In genomic region chr6:149015224-149015876, GRCh38 we compare ENCODE assay signal across 14 cellular contexts.
DNase-seq lines count a peak whose midpoint lies in the region; ATAC-seq and TF ChIP-seq lines count a peak whose summit lies in the region.
"Had no signal": no experiment of that assay in that cellular context is flagged by ENCODE, and none has a peak within 500 bp of the region (broad histone marks: within the 10 kb centered on the region; RNA-seq: fewer than 3 reads in every experiment).

No MANE protein-coding gene starts in this region.

- peak overlapping the region; percentile 66 for H3K4me2 ChIP-seq in IMR-90 (ENCODE audit: low read depth, low read length)

- intact Hi-C loops in IMR-90 (cut with micrococcal nuclease) = no loop called here
- intact Hi-C loops in naive thymus-derived CD4-positive, alpha-beta T cell (cut with micrococcal nuclease) = no loop called here

- peaks cover 3% of the 10 kb centered on the region; the same call in 1 of the 2 replicates for H4K20me1 ChIP-seq in IMR-90 (ENCODE audit: insufficient read depth, low read length)

- no TSS peak for BruUV-seq in IMR-90 (replicated peaks; lab: Mats Ljungman, UMichigan)

- peak overlapping the region; percentile 83; the same call in 1 of the 2 replicates for H3K4ac ChIP-seq in IMR-90 (ENCODE audit: low read depth, low read length)

- WGBS in IMR-90 (ENCODE audit: extremely low coverage in 2 of 2, insufficient read length in 1 of 2), 2 experiments = no CpG with 5 or more reads among the region's 5 CpGs

- H3K4me1 ChIP-seq in IMR-90 (ENCODE audit: control insufficient read depth, insufficient read depth, low read length) = peaks cover 18% of the 10 kb centered on the region
- H3K4me1 ChIP-seq in iPS-20b (ENCODE audit: insufficient read depth, low read length) = peaks cover 17% of the 10 kb centered on the region; the same call in 1 of the 2 replicates
- H3K4me1 ChIP-seq in naive thymus-derived CD4-positive, alpha-beta T cell (ENCODE audit: control insufficient read depth in 2 of 2, insufficient read depth in 2 of 2, low read length in 2 of 2) = no peaks in the 10 kb centered on the region
- H3K4me1 ChIP-seq: transverse colon had no signal

- peak overlapping the region in 1 of 2 experiments; percentile 89; a peak in 3 of 4 replicates for H4K8ac ChIP-seq in IMR-90 (ENCODE audit: low read depth in 2 of 2, low read length in 2 of 2)

- H3K9ac ChIP-seq in IMR-90 (ENCODE audit: low read depth, low read length) (peak overlapping the region; percentile 26; the same call in 1 of the 2 replicates), iPS-20b (ENCODE audit: low read depth, low read length) (peak overlapping the region; percentile 25; the same call in 1 of the 2 replicates)

- H2AK9ac ChIP-seq in IMR-90 (replicated peaks; ENCODE audit: low read depth, low read length, poor library complexity) = no peak overlapping the region

- H3K18ac ChIP-seq in IMR-90 (ENCODE audit: low read depth, low read length) = peak overlapping the region; percentile 67

- peak overlapping the region; percentile 66 for H4K91ac ChIP-seq in IMR-90 (ENCODE audit: insufficient read depth, low read depth, low read length)

- no peak for TF ChIP-seq CTCF in IMR-90 (conservative IDR thresholded peaks at IDR 0.05; ENCODE audit: low read depth, low read length)
- TF ChIP-seq CTCF in brain microvascular endothelial cell (IDR thresholded peaks at IDR 0.05; ENCODE audit: low read depth, low read length, missing control alignments) = no peak

- peak overlapping the region; percentile 98 for H2BK15ac ChIP-seq in IMR-90 (ENCODE audit: low read depth, low read length)

- H3K27me3 Mint-ChIP-seq in naive thymus-derived CD4-positive, alpha-beta T cell = peaks cover 0 to 23% (median 0%) of the 10 kb centered on the region in 5 donors

- H3K27ac ChIP-seq in IMR-90 (ENCODE audit: insufficient read depth, low read length) = peak overlapping the region; percentile 95
- H3K27ac ChIP-seq in brain microvascular endothelial cell = peak overlapping the region; percentile 64
- peak overlapping the region; percentile 50 for H3K27ac ChIP-seq in iPS-20b (ENCODE audit: low read length)
- H3K27ac ChIP-seq in naive thymus-derived CD4-positive, alpha-beta T cell (ENCODE audit: low read depth, low read length) = no peak overlapping the region
- H3K27ac ChIP-seq: SJSA1, transverse colon, VCaP had no signal

- no peak overlapping the region for H3K27ac Mint-ChIP-seq in naive thymus-derived CD4-positive, alpha-beta T cell
- H3K27ac Mint-ChIP-seq: activated naive CD4-positive, alpha-beta T cell treated with anti-CD3 and anti-CD28 coated beads for 36 hours had no signal

- no peak for TF ChIP-seq RAD21 in IMR-90 (IDR thresholded peaks at IDR 0.05; ENCODE audit: low read length)

- peak overlapping the region; percentile 77 for H3K14ac ChIP-seq in IMR-90 (replicated peaks; ENCODE audit: low read depth, low read length)

- peak overlapping the region; percentile 85 for H2BK20ac ChIP-seq in IMR-90 (ENCODE audit: low read depth, low read length)

- in situ Hi-C loops in IMR-90 (cut with MboI; ENCODE audit: low sequenced_read_pairs) (no loop called here), brain microvascular endothelial cell (cut with HindIII; ENCODE audit: low pct_ligation_motif_present, low sequenced_read_pairs) (no loop called here)

- peaks cover 4% of the 10 kb centered on the region; the same call in 1 of the 2 replicates for H3K36me3 ChIP-seq in IMR-90 (ENCODE audit: control insufficient read depth, insufficient read depth, low read length)
- H3K36me3 ChIP-seq in brain microvascular endothelial cell (replicated peaks) = no peaks in the 10 kb centered on the region
- H3K36me3 ChIP-seq in iPS-20b (ENCODE audit: insufficient read depth, low read depth, low read length) = peaks cover 17% of the 10 kb centered on the region; the same call in 1 of the 2 replicates
- no peaks in the 10 kb centered on the region for H3K36me3 ChIP-seq in naive thymus-derived CD4-positive, alpha-beta T cell (ENCODE audit: control insufficient read depth in 2 of 3, insufficient read depth in 3 of 3, low read length in 3 of 3)
- H3K36me3 ChIP-seq: SJSA1, transverse colon had no signal

- H3K27me3 ChIP-seq in IMR-90 (ENCODE audit: control insufficient read depth, insufficient read depth, low read length) (no peaks in the 10 kb centered on the region), brain microvascular endothelial cell (replicated peaks) (no peaks in the 10 kb centered on the region), iPS-20b (ENCODE audit: insufficient read depth, low read length) (no peaks in the 10 kb centered on the region)
- no peaks in the 10 kb centered on the region for H3K27me3 ChIP-seq in naive thymus-derived CD4-positive, alpha-beta T cell (ENCODE audit: control insufficient read depth in 2 of 2, insufficient read depth in 2 of 2, low read length in 2 of 2)
- H3K27me3 ChIP-seq: SJSA1, transverse colon had no signal

- H3K4me3 ChIP-seq in IMR-90 (ENCODE audit: insufficient read depth, low read depth, low read length) (no peak overlapping the region), brain microvascular endothelial cell (ENCODE audit: low read depth, low read length) (no peak overlapping the region), iPS-20b (ENCODE audit: low read length) (peak overlapping the region; percentile 1; the same call in 1 of the 2 replicates)
- no peak overlapping the region for H3K4me3 ChIP-seq in naive thymus-derived CD4-positive, alpha-beta T cell (ENCODE audit: low read length)
- H3K4me3 ChIP-seq: SJSA1, transverse colon had no signal

- ATAC-seq in IMR-90 (ENCODE audit: low read depth) (peak; percentile 67), HG03280 (IDR thresholded peaks at IDR 0.05; ENCODE audit: unreplicated experiment) (no peak)
- no peak for ATAC-seq in naive thymus-derived CD4-positive, alpha-beta T cell

- peaks cover 0 to 11% of the 10 kb centered on the region in 2 experiments; a peak in 1 of 4 replicates for H3K79me1 ChIP-seq in IMR-90 (ENCODE audit: low read depth in 1 of 2, low read length in 2 of 2)

- H3K23ac ChIP-seq in IMR-90 (ENCODE audit: low read depth, low read length) = no peak overlapping the region; the same call in 1 of the 2 replicates

- H2BK5ac ChIP-seq in IMR-90 (ENCODE audit: low read depth, low read length, poor library complexity, severe bottlenecking) = peak overlapping the region; percentile 75

- POLR2A ChIA-PET in IMR-90 (lab: Charles Lee; ENCODE audit: unreplicated experiment) = no interaction called here
- POLR2A ChIA-PET in naive thymus-derived CD4-positive, alpha-beta T cell (lab: Charles Lee) = no interaction called here

- no peaks in the 10 kb centered on the region for H3K36me3 Mint-ChIP-seq in naive thymus-derived CD4-positive, alpha-beta T cell

- DNase-seq in AG08395 (ENCODE audit: low spot score) (peak; percentile 15), IMR-90 (peak; percentile 80), brain microvascular endothelial cell (peak; percentile 28), SHP77 treated with DMSO at 0.1 percent for 48 hours (lab: John Stamatoyannopoulos, UW) (no peak), hippocampal formation (lab: John Stamatoyannopoulos, UW) (no peak)
- no peak for DNase-seq in naive thymus-derived CD4-positive, alpha-beta T cell
- DNase-seq: activated naive CD4-positive, alpha-beta T cell treated with anti-CD3 and anti-CD28 coated beads for 36 hours; AML-193; NCI-H2081; transverse colon had no signal

- peaks cover 0 to 4% (median 0%) of the 10 kb centered on the region in 7 donors for H3K4me1 Mint-ChIP-seq in naive thymus-derived CD4-positive, alpha-beta T cell

- dilution Hi-C loops in IMR-90 (cut with HindIII; ENCODE audit: low sequenced_read_pairs, unreplicated experiment) = no loop called here

- no peak overlapping the region for H3K4me3 Mint-ChIP-seq in naive thymus-derived CD4-positive, alpha-beta T cell
- H3K4me3 Mint-ChIP-seq: activated naive CD4-positive, alpha-beta T cell treated with anti-CD3 and anti-CD28 coated beads for 36 hours had no signal

- H2BK120ac ChIP-seq in IMR-90 (ENCODE audit: low read depth, low read length) = peak overlapping the region; percentile 76

- CTCF ChIA-PET in IMR-90 (lab: Yijun Ruan, JAX) = interaction anchor here (0.5 kb wide), 1 partner anchor 9 kb away, joined by 3 read pairs; no protein-coding TSS in a partner anchor
- CTCF ChIA-PET in naive thymus-derived CD4-positive, alpha-beta T cell (lab: Charles Lee) = no interaction called here

- peak overlapping the region; percentile 79 for H2AFZ ChIP-seq in IMR-90 (replicated peaks; ENCODE audit: low read length, poor library complexity)

- peak overlapping the region; percentile 46; the same call in 1 of the 2 replicates for H4K5ac ChIP-seq in IMR-90 (ENCODE audit: low read depth, low read length)

- H3K9me3 ChIP-seq in IMR-90 (ENCODE audit: control insufficient read depth, insufficient read depth, low read length) (no peaks in the 10 kb centered on the region), iPS-20b (ENCODE audit: insufficient read depth, low read depth, low read length) (no peaks in the 10 kb centered on the region)
- H3K9me3 ChIP-seq in naive thymus-derived CD4-positive, alpha-beta T cell (ENCODE audit: control insufficient read depth in 2 of 3, low read length in 3 of 3) = no peaks in the 10 kb centered on the region
- H3K9me3 ChIP-seq: transverse colon had no signal

- H3K9me3 Mint-ChIP-seq in naive thymus-derived CD4-positive, alpha-beta T cell = no peaks in the 10 kb centered on the region
- H3K9me3 Mint-ChIP-seq: activated naive CD4-positive, alpha-beta T cell treated with anti-CD3 and anti-CD28 coated beads for 36 hours had no signal

- no peak for TF ChIP-seq POLR2A in IMR-90 (IDR thresholded peaks at IDR 0.05; ENCODE audit: low read depth, low read length)

- H3K9me1 ChIP-seq in IMR-90 (ENCODE audit: insufficient read depth, low read length) = peaks cover 17% of the 10 kb centered on the region

- H2AK5ac ChIP-seq in IMR-90 (ENCODE audit: low read depth, low read length) = peak overlapping the region; percentile 94

- peak overlapping the region; percentile 19; the same call in 1 of the 2 replicates for H3K56ac ChIP-seq in IMR-90 (ENCODE audit: extremely low read depth, insufficient read depth, low read length)

TF ChIP-seq in IMR-90, 13 proteins besides CTCF, POLR2A, EP300 and RAD21:
- peak; percentile 95 for TF ChIP-seq CEBPB (IDR thresholded peaks at IDR 0.05; ENCODE audit: low read depth, low read length)
- peak; percentile 49; the same call in 1 of the 2 replicates for TF ChIP-seq MAFK (IDR thresholded peaks at IDR 0.05; ENCODE audit: low read depth, low read length)
- TF ChIP-seq MXI1 (IDR thresholded peaks at IDR 0.05; ENCODE audit: borderline replicate concordance, low read depth, low read length) = no peak

Comparison
In these comparisons a context has a peak if more than half of its experiments do, and no peak if none do; other contexts are left out.
1. DNase-seq: peak in AG08395 (single experiment), IMR-90 (single experiment) and brain microvascular endothelial cell (single experiment); none in SHP77 treated with DMSO at 0.1 percent for 48 hours (single experiment), naive thymus-derived CD4-positive, alpha-beta T cell (0 of 9) and hippocampal formation (0 of 2).